ENCODE assay signal across 8 cellular contexts in genomic region chr7:132575987-132576722, GRCh38. TPM values are rescaled to one million over a fixed set of nuclear protein-coding genes. Genes with fewer than 3 reads are reported as not detected.
DNase-seq lines count a peak whose midpoint lies in the region; ATAC-seq and TF ChIP-seq lines count a peak whose summit lies in the region.

Gene PLXNA4, minus strand, starts transcription at chr7:132576470. Its CDS starts 67,777 bp downstream, at chr7:132508693.

- H3K4me3 ChIP-seq in esophagus (ENCODE audit: low read depth in 1 of 2, low read length in 2 of 2), result peak within 1 kb of the TSS; percentile 43 to 45

- H3K27me3 ChIP-seq in esophagus (ENCODE audit: control insufficient read depth in 1 of 2, insufficient read depth in 2 of 2, low read length in 2 of 2), result peaks cover 3 to 10% of the 10 kb centered on the region in 2 donors

- peaks cover 4% of the 10 kb centered on the region in 2 donors for H3K4me1 ChIP-seq in esophagus (ENCODE audit: control insufficient read depth in 2 of 2, insufficient read depth in 2 of 2, low read length in 1 of 2)

- DNase-seq in ELF-1 (ENCODE audit: low read depth, low spot score), result peak; percentile 24
- DNase-seq in NCI-H774 (lab: John Stamatoyannopoulos, UW), result peak; percentile 12
- DNase-seq in HK-2 (ENCODE audit: unreplicated experiment), result no peak
- DNase-seq in NCI-H524 treated with DMSO at 0.1 percent for 48 hours (lab: John Stamatoyannopoulos, UW), result no peak
- no peak for DNase-seq in inferior parietal cortex (ENCODE audit: extremely low spot score)

- H3K9me3 ChIP-seq in esophagus (ENCODE audit: control insufficient read depth in 2 of 2, insufficient read depth in 1 of 2, low read depth in 1 of 2, low read length in 1 of 2), result peaks cover 0 to 2% of the 10 kb centered on the region in 2 donors

- peak within 1 kb of the TSS; percentile 81 to 90 (median 83) for H3K4me3 Mint-ChIP-seq in nephron

- no peak for ATAC-seq in HG02763 (IDR thresholded peaks at IDR 0.05; ENCODE audit: unreplicated experiment)

- H3K27me3 Mint-ChIP-seq in nephron (ENCODE audit: low read depth), result peaks cover 84% of the 10 kb centered on the region

- H3K36me3 Mint-ChIP-seq in nephron (ENCODE audit: low read depth), result no peaks in the 10 kb centered on the region

- no peak within 1 kb of the TSS for H3K27ac Mint-ChIP-seq in nephron

- TF ChIP-seq CTCF in nephron (IDR thresholded peaks at IDR 0.05; ENCODE audit: unreplicated experiment in 3 of 3), result peak in 2 of 3 experiments; percentile 10 to 26

- H3K27ac ChIP-seq in esophagus (ENCODE audit: low read depth in 2 of 2, low read length in 1 of 2), result no peak within 1 kb of the TSS

- H3K36me3 ChIP-seq in esophagus (ENCODE audit: control insufficient read depth in 2 of 2, insufficient read depth in 2 of 2, low read length in 1 of 2), result no peaks in the 10 kb centered on the region

- H3K4me1 Mint-ChIP-seq in nephron, result peaks cover 35% of the 10 kb centered on the region

- WGBS in esophagus, 2 donors, result 2% methylated on average over 65 of the region's 65 CpGs

- no peaks in the 10 kb centered on the region for H3K9me3 Mint-ChIP-seq in nephron

RNA-seq across cellular contexts. Expression of gene PLXNA4, which starts in this region (rescaled TPM):
- polyA plus RNA-seq in esophagus, result under 1 TPM; 0.44 to 0.55 TPM

Comparison
In these comparisons a context has a peak if more than half of its experiments do, and no peak if none do; other contexts are left out.
1. DNase-seq: peak in ELF-1 (single experiment) and NCI-H774 (single experiment); none in HK-2 (single experiment), NCI-H524 treated with DMSO at 0.1 percent for 48 hours (single experiment) and inferior parietal cortex (single experiment).